In the genomic region with DNA sequence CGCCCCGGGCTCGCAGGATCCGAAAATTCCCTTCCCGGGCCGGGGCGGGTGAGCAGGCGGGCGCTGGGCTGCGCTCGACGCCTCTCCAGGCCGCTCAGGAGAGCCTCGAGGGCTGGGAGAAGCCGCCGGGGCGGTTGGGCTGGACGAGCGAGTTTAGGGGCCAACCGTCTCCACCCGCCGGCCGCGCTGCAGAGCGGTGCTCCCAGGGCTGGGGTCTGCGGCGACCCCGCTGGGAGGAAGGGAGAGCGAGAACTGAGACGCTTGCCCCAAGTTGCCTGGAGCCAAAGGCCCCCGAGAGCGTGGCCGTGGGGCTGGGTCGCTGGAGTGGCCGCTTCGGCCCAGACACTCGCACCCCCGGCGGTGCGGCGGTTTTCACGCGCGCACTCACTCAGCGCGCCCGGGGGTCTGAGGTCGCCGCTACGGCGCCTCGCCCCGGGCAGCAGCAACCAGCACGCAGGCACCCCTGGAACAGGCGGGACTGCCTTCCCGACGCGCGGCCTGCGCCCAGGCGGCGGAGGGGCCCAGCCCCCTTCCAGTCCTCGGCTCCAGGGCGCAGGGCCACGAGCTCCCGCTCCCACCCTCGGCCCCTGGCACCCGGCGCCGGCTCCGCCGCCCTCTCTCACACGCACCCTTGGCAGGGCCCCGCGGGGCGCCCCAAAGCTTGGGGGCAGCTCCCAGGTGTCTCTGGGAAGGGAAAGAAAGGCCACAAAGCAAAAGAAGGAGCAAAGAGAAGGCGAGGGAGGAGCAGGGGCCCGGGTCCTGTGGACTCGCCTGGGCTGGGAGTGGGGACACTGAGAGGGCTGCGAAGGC, we compare ENCODE assay signal across 1 cellular context.
TF ChIP-seq lines count a peak whose summit lies in the region.

No MANE protein-coding gene starts in this region.

TF ChIP-seq in K562, 482 proteins besides CTCF, POLR2A, EP300 and RAD21:
- TF ChIP-seq, protein P1, sequence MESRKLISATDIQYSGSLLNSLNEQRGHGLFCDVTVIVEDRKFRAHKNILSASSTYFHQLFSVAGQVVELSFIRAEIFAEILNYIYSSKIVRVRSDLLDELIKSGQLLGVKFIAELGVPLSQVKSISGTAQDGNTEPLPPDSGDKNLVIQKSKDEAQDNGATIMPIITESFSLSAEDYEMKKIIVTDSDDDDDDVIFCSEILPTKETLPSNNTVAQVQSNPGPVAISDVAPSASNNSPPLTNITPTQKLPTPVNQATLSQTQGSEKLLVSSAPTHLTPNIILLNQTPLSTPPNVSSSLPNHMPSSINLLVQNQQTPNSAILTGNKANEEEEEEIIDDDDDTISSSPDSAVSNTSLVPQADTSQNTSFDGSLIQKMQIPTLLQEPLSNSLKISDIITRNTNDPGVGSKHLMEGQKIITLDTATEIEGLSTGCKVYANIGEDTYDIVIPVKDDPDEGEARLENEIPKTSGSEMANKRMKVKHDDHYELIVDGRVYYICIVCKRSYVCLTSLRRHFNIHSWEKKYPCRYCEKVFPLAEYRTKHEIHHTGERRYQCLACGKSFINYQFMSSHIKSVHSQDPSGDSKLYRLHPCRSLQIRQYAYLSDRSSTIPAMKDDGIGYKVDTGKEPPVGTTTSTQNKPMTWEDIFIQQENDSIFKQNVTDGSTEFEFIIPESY (CRISPR knock-in tag; IDR thresholded peaks at IDR 0.05): peak; percentile 22; the same call in 1 of the 2 replicates
- no peak for TF ChIP-seq MCM7 (IDR thresholded peaks at IDR 0.05)
